ENCODE assay signal across 19 cellular contexts in the genomic region with DNA sequence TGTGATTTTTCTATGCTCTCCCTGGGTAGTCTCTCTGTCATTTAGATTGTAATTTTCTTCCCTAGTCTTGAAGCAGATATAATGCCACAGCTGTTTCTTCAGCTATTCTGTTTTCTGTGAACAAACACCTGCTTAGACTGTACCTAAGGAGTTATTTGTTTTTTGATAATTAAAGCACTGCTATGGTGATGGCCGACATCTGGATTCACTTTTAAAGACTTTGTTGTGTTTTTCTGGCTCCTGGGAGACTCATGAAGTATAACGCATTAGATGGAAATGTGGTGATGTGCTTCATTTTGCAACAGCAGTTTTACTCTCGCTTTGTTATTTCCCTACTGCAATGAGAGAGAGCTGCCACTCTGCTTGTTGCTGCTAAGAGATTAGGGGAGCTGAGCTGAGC. TPM values are rescaled to one million over a fixed set of nuclear protein-coding genes. Genes with fewer than 3 reads are reported as not detected.
DNase-seq lines count a peak whose midpoint lies in the region; ATAC-seq and TF ChIP-seq lines count a peak whose summit lies in the region.
"Had no signal": no experiment of that assay in that cellular context is flagged by ENCODE, and none has a peak within 500 bp of the region (broad histone marks: within the 10 kb centered on the region; RNA-seq: fewer than 3 reads in every experiment).

No MANE protein-coding gene starts in this region.

- DNase-seq in GM03348 (ENCODE audit: low spot score) (peak; percentile 4), fibroblast of mammary gland (ENCODE audit: low read depth) (peak; percentile 49), progenitor cell of endocrine pancreas (ENCODE audit: low spot score, unreplicated experiment) (no peak), NCI-H2171 (lab: John Stamatoyannopoulos, UW) (no peak)
- DNase-seq: AML-193; C1 segment of cervical spinal cord; CD8-positive, alpha-beta T cell; HCEC 1CT; Karpas-422; NCI-H1694 treated with DMSO at 0.1 percent for 48 hours; NCI-H2081 treated with DMSO at 0.1 percent for 48 hours; NCI-H748 treated with DMSO at 0.1 percent for 48 hours; SJCRH30; T-cell had no signal

- peaks cover 6% of the 10 kb centered on the region; the same call in 1 of the 2 replicates for H3K4me1 ChIP-seq in HEK293 (ENCODE audit: control insufficient read depth, insufficient read depth, low read length)
- H3K4me1 ChIP-seq: SJCRH30 had no signal

- ATAC-seq in GM18867 (IDR thresholded peaks at IDR 0.05; ENCODE audit: unreplicated experiment) (no peak), HG03175 (IDR thresholded peaks at IDR 0.05; ENCODE audit: unreplicated experiment) (no peak)
- ATAC-seq: CD8-positive, alpha-beta T cell; GM23338; Panc1; T-cell had no signal

- peaks cover 4% of the 10 kb centered on the region for H3K4me1 Mint-ChIP-seq in progenitor cell of endocrine pancreas (ENCODE audit: low read depth)
- H3K4me1 Mint-ChIP-seq: GM23338, T-cell had no signal

- H3K27ac Mint-ChIP-seq in progenitor cell of endocrine pancreas, result peak overlapping the region; percentile 63
- H3K27ac Mint-ChIP-seq: CD8-positive, alpha-beta T cell; GM23338; T-cell had no signal

- CTCF ChIA-PET in HEK293 (lab: Yijun Ruan, JAX), result interaction anchor here (0.6 kb wide), 2 partner anchors 19 to 774 kb away, joined by 3 to 4 read pairs; no protein-coding TSS in a partner anchor

- no peaks in the 10 kb centered on the region for H3K36me3 ChIP-seq in HEK293 (ENCODE audit: control insufficient read depth in 2 of 2, insufficient read depth in 1 of 2, low read length in 2 of 2)
- H3K36me3 ChIP-seq: SJCRH30 had no signal

- no peaks in the 10 kb centered on the region for H3K9me3 ChIP-seq in HEK293 (ENCODE audit: control insufficient read depth, insufficient read depth, low read depth, low read length)
- H3K9me3 ChIP-seq: SJCRH30 had no signal

- H3K4me3 Mint-ChIP-seq in progenitor cell of endocrine pancreas (ENCODE audit: low read depth), result no peak overlapping the region
- H3K4me3 Mint-ChIP-seq: CD8-positive, alpha-beta T cell; GM23338; T-cell had no signal

- H3K27me3 Mint-ChIP-seq in progenitor cell of endocrine pancreas, result no peaks in the 10 kb centered on the region

- H3K4me3 ChIP-seq in HEK293 (ENCODE audit: low read depth, low read length) (no peak overlapping the region), fibroblast of mammary gland (ENCODE audit: control insufficient read depth, low read depth, low read length) (no peak overlapping the region)
- H3K4me3 ChIP-seq: GM23338, SJCRH30 had no signal

- H3K9me3 Mint-ChIP-seq in progenitor cell of endocrine pancreas (ENCODE audit: low read depth), result no peaks in the 10 kb centered on the region
- H3K9me3 Mint-ChIP-seq: CD8-positive, alpha-beta T cell; GM23338; T-cell had no signal

- H3K36me3 Mint-ChIP-seq in progenitor cell of endocrine pancreas (ENCODE audit: insufficient read depth), result no peaks in the 10 kb centered on the region
- H3K36me3 Mint-ChIP-seq: CD8-positive, alpha-beta T cell; T-cell had no signal

- TF ChIP-seq CTCF in HEK293 (tag by site-specific recombination; IDR thresholded peaks at IDR 0.05) (no peak), fibroblast of mammary gland (conservative IDR thresholded peaks at IDR 0.05; ENCODE audit: control insufficient read depth, insufficient read depth, low read depth, low read length) (no peak), progenitor cell of endocrine pancreas (IDR thresholded peaks at IDR 0.05; ENCODE audit: unreplicated experiment) (no peak)

- POLR2A ChIA-PET in HEK293 (lab: Yijun Ruan, JAX), result interaction anchor here (1.0 kb wide), 1 partner anchor 209 kb away, joined by 3 read pairs; no protein-coding TSS in a partner anchor

- H3K27ac ChIP-seq in HEK293 (ENCODE audit: extremely low read depth, low read depth, low read length), result no peak overlapping the region
- H3K27ac ChIP-seq: SJCRH30 had no signal

TF ChIP-seq in HEK293, 187 proteins besides CTCF, POLR2A, EP300 and RAD21:
- TF ChIP-seq ZNF404 (tag by site-specific recombination; IDR thresholded peaks at IDR 0.05) (no peak), ZNF610 (tag by site-specific recombination; IDR thresholded peaks at IDR 0.05; ENCODE audit: borderline replicate concordance) (no peak), SALL2 (tag by site-specific recombination; IDR thresholded peaks at IDR 0.05; ENCODE audit: borderline replicate concordance) (no peak), ZNF311 (tag by site-specific recombination; IDR thresholded peaks at IDR 0.05; ENCODE audit: borderline replicate concordance) (no peak), KLF8 (tag by site-specific recombination; IDR thresholded peaks at IDR 0.05) (no peak), ZFP41 (tag by site-specific recombination; IDR thresholded peaks at IDR 0.05; ENCODE audit: borderline replicate concordance) (no peak)
- TF ChIP-seq, protein P1, sequence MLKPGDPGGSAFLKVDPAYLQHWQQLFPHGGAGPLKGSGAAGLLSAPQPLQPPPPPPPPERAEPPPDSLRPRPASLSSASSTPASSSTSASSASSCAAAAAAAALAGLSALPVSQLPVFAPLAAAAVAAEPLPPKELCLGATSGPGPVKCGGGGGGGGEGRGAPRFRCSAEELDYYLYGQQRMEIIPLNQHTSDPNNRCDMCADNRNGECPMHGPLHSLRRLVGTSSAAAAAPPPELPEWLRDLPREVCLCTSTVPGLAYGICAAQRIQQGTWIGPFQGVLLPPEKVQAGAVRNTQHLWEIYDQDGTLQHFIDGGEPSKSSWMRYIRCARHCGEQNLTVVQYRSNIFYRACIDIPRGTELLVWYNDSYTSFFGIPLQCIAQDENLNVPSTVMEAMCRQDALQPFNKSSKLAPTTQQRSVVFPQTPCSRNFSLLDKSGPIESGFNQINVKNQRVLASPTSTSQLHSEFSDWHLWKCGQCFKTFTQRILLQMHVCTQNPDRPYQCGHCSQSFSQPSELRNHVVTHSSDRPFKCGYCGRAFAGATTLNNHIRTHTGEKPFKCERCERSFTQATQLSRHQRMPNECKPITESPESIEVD (tag by site-specific recombination; IDR thresholded peaks at IDR 0.05), result peak; percentile 13; the same call in 1 of the 2 replicates
TF ChIP-seq in HEK293: peak in this region for 1.

RNA-seq across cellular contexts. Expression of a gene that starts 15.7 kb away (rescaled TPM):
- total RNA-seq in progenitor cell of endocrine pancreas, result 13.6 and 14.3 TPM in 2 replicates

RNA-seq across cellular contexts. Expression of a gene that starts 44.4 kb away (rescaled TPM):
- 0.73 and 1.2 TPM in 2 replicates for total RNA-seq in progenitor cell of endocrine pancreas

RNA-seq across cellular contexts. Expression of a gene that starts 59.9 kb away (rescaled TPM):
- total RNA-seq in progenitor cell of endocrine pancreas, result 16.6 and 17.9 TPM in 2 replicates

RNA-seq across cellular contexts. Expression of a gene that starts 60.0 kb away (rescaled TPM):
- total RNA-seq in progenitor cell of endocrine pancreas, result 18.8 and 20.4 TPM in 2 replicates

Comparison
In these comparisons a context has a peak if more than half of its experiments do, and no peak if none do; other contexts are left out.
1. DNase-seq: peak in GM03348 (single experiment) and fibroblast of mammary gland (single experiment); none in progenitor cell of endocrine pancreas (single experiment) and NCI-H2171 (single experiment).